ENCODE assay signal across 22 cellular contexts in genomic region chr16:572865-573650, GRCh38. TPM values are rescaled to one million over a fixed set of nuclear protein-coding genes. Genes with fewer than 3 reads are reported as not detected.
DNase-seq lines count a peak whose midpoint lies in the region; ATAC-seq and TF ChIP-seq lines count a peak whose summit lies in the region.
"Had no signal": no experiment of that assay in that cellular context is flagged by ENCODE, and none has a peak within 500 bp of the region (broad histone marks: within the 10 kb centered on the region; RNA-seq: fewer than 3 reads in every experiment).

No MANE protein-coding gene starts in this region.

- no peak overlapping the region for H3K4me3 ChIP-seq in BLaER1
- H3K4me3 ChIP-seq in GM23338 = no peak overlapping the region
- H3K4me3 ChIP-seq in NT2/D1 (ENCODE audit: insufficient read length, low read depth) = no peak overlapping the region
- no peak overlapping the region for H3K4me3 ChIP-seq in WERI-Rb-1 (ENCODE audit: low read depth, low read length)
- no peak overlapping the region for H3K4me3 ChIP-seq in Karpas-422 (ENCODE audit: low read length)
- H3K4me3 ChIP-seq: A549 had no signal

- TF ChIP-seq CTCF in GM23338 (conservative IDR thresholded peaks at IDR 0.05; ENCODE audit: low read depth in 2 of 2) (no peak), WERI-Rb-1 (IDR thresholded peaks at IDR 0.05; ENCODE audit: low read depth, low read length) (no peak)

- H3K36me3 ChIP-seq in BLaER1 (peaks cover 46% of the 10 kb centered on the region), GM23338 (ENCODE audit: insufficient read depth) (no peaks in the 10 kb centered on the region), NT2/D1 (ENCODE audit: insufficient read depth, insufficient read length, low read length) (peaks cover 57% of the 10 kb centered on the region), WERI-Rb-1 (peaks cover 24% of the 10 kb centered on the region), Karpas-422 (ENCODE audit: insufficient read depth, low read length) (no peaks in the 10 kb centered on the region)

- peaks cover 8% of the 10 kb centered on the region for H3K79me2 ChIP-seq in GM23338 (replicated peaks; ENCODE audit: insufficient read depth)
- H3K79me2 ChIP-seq in Karpas-422 (ENCODE audit: low read length) = peaks cover 23% of the 10 kb centered on the region

- H3K9me2 ChIP-seq in GM23338 (ENCODE audit: insufficient read depth) (no peaks in the 10 kb centered on the region), Karpas-422 (replicated peaks; ENCODE audit: insufficient read depth, low read length) (no peaks in the 10 kb centered on the region)

- peak overlapping the region; percentile 22; the same call in 1 of the 2 replicates for H3K27ac ChIP-seq in BLaER1
- no peak overlapping the region for H3K27ac ChIP-seq in GM23338 (ENCODE audit: low read depth)
- peak overlapping the region; percentile 52 for H3K27ac ChIP-seq in WERI-Rb-1
- no peak overlapping the region for H3K27ac ChIP-seq in Karpas-422 (ENCODE audit: low read length)
- H3K27ac ChIP-seq: A549 had no signal

- no peak overlapping the region for H3K27ac Mint-ChIP-seq in GM23338
- H3K27ac Mint-ChIP-seq: CD14-positive monocyte had no signal

- no peaks in the 10 kb centered on the region; the same call in 2 of the 3 replicates for H3K36me3 Mint-ChIP-seq in GM23338 (ENCODE audit: low read depth)

- peaks cover 78% of the 10 kb centered on the region for H3K4me1 ChIP-seq in BLaER1
- H3K4me1 ChIP-seq in GM23338 (ENCODE audit: insufficient read depth) = peaks cover 6% of the 10 kb centered on the region; the same call in 1 of the 2 replicates
- peaks cover 19% of the 10 kb centered on the region for H3K4me1 ChIP-seq in NT2/D1 (ENCODE audit: insufficient read depth, insufficient read length)
- peaks cover 44% of the 10 kb centered on the region for H3K4me1 ChIP-seq in Karpas-422 (ENCODE audit: low read length)

- DNase-seq in GM23338 (ENCODE audit: low spot score) (no peak), NT2/D1 (ENCODE audit: low read depth, low spot score) (no peak), WERI-Rb-1 (peak; percentile 63), NCI-H146 treated with DMSO at 0.1 percent for 48 hours (lab: John Stamatoyannopoulos, UW; ENCODE audit: unreplicated experiment) (no peak), Karpas-422 (no peak), cerebellar cortex (ENCODE audit: low spot score) (no peak), Ammon's horn (ENCODE audit: low spot score) (no peak)
- DNase-seq: 8988T; ACHN; AML-193; CD4-positive, alpha-beta T cell; CD8-positive, alpha-beta memory T cell; DMS 273 treated with DMSO at 0.1 percent for 48 hours; DMS79; EL; GF-D8; H7; HCEC 1CT had no signal

- peak overlapping the region; percentile 50; the same call in 2 of the 3 replicates for H3K4me3 Mint-ChIP-seq in GM23338
- H3K4me3 Mint-ChIP-seq: CD14-positive monocyte; CD4-positive, alpha-beta T cell had no signal

- H3K9me3 ChIP-seq in BLaER1 (no peaks in the 10 kb centered on the region), NT2/D1 (ENCODE audit: insufficient read depth, low read length) (no peaks in the 10 kb centered on the region), WERI-Rb-1 (ENCODE audit: severe bottlenecking) (no peaks in the 10 kb centered on the region), Karpas-422 (ENCODE audit: low read length) (no peaks in the 10 kb centered on the region)
- H3K9me3 ChIP-seq: A549 had no signal

- H3F3A ChIP-seq in GM23338 (replicated peaks; ENCODE audit: low read depth) = peaks cover 14% of the 10 kb centered on the region; the same call in 1 of the 2 replicates

- H4K20me1 ChIP-seq in BLaER1 (peaks cover 61% of the 10 kb centered on the region), GM23338 (replicated peaks; ENCODE audit: insufficient read depth) (no peaks in the 10 kb centered on the region), Karpas-422 (ENCODE audit: insufficient read depth, low read depth, low read length) (no peaks in the 10 kb centered on the region)

- H3K9ac ChIP-seq in BLaER1 (no peak overlapping the region), NT2/D1 (ENCODE audit: insufficient read length, low read depth) (peak overlapping the region; percentile 56), Karpas-422 (ENCODE audit: low read length) (no peak overlapping the region)

- H3K27me3 ChIP-seq in BLaER1 (no peaks in the 10 kb centered on the region), GM23338 (ENCODE audit: insufficient read depth) (no peaks in the 10 kb centered on the region), NT2/D1 (ENCODE audit: insufficient read depth, insufficient read length) (no peaks in the 10 kb centered on the region), WERI-Rb-1 (ENCODE audit: insufficient read depth, low read depth, severe bottlenecking) (no peaks in the 10 kb centered on the region), Karpas-422 (ENCODE audit: low read length) (no peaks in the 10 kb centered on the region)

- H3K4me2 ChIP-seq in BLaER1 (no peak overlapping the region), GM23338 (no peak overlapping the region), Karpas-422 (ENCODE audit: low read depth, low read length, poor library complexity, severe bottlenecking) (no peak overlapping the region)
- H3K4me2 ChIP-seq: A549 had no signal

- peaks cover 11% of the 10 kb centered on the region for H3K4me1 Mint-ChIP-seq in GM23338

- H2AFZ ChIP-seq in GM23338 (no peak overlapping the region), Karpas-422 (ENCODE audit: low read length) (no peak overlapping the region)

- no peak for ATAC-seq in GM23338
- ATAC-seq: A549 had no signal

- peaks cover 7% of the 10 kb centered on the region for H3K27me3 Mint-ChIP-seq in GM23338 (ENCODE audit: insufficient read depth, low read depth, poor library complexity)
- H3K27me3 Mint-ChIP-seq: CD4-positive, alpha-beta T cell; CD8-positive, alpha-beta memory T cell had no signal

- no peaks in the 10 kb centered on the region for H3K9me3 Mint-ChIP-seq in GM23338
- H3K9me3 Mint-ChIP-seq: CD4-positive, alpha-beta T cell had no signal

TF ChIP-seq in GM23338, 12 proteins besides CTCF, POLR2A, EP300 and RAD21 (continues in another document):
- TF ChIP-seq CREB1 (CRISPR knock-in tag; IDR thresholded peaks at IDR 0.05; ENCODE audit: low read depth) (no peak), REST (IDR thresholded peaks at IDR 0.05; ENCODE audit: unreplicated experiment) (no peak), JUNB (IDR thresholded peaks at IDR 0.05; ENCODE audit: unreplicated experiment) (no peak), ETS1 (IDR thresholded peaks at IDR 0.05) (no peak), POLR2AphosphoS5 (IDR thresholded peaks at IDR 0.05; ENCODE audit: low read depth) (no peak; the same call in 1 of the 2 replicates), STAT1 (IDR thresholded peaks at IDR 0.05; ENCODE audit: unreplicated experiment) (no peak)

RNA-seq across cellular contexts. Expression of gene PIGQ, which starts 3.3 kb away (rescaled TPM):
- total RNA-seq in GM23338 (2014; rRNA removed; shearing (Covaris generic)) = 49.9 and 62.3 TPM in 2 replicates
- 28.0 and 30.2 TPM in 2 replicates for polyA plus RNA-seq in GM23338 (2016; fragmentation: Nextera tagmentation; extraction: Ambion mirVana)
- 35.7 and 64.3 TPM in 2 replicates for total RNA-seq in Karpas-422 (2014; rRNA removed; shearing (Covaris generic); ENCODE audit: low replicate concordance)

RNA-seq across cellular contexts. Expression of gene NHLRC4, which starts 6.3 kb away (rescaled TPM):
- 0.80 TPM in 1 of 2 replicates, not detected in the other for total RNA-seq in GM23338 (2014; rRNA removed; shearing (Covaris generic))
- polyA plus RNA-seq in GM23338 (2016; fragmentation: Nextera tagmentation; extraction: Ambion mirVana) = 0.14 and 0.47 TPM in 2 replicates
- total RNA-seq in Karpas-422 (2014; rRNA removed; shearing (Covaris generic); ENCODE audit: low replicate concordance) = 3.7 and 5.9 TPM in 2 replicates

RNA-seq across cellular contexts. Expression of gene PRR35, which starts 12.9 kb away (rescaled TPM):
- total RNA-seq in GM23338 (2014; rRNA removed; shearing (Covaris generic)) = 1.1 and 1.4 TPM in 2 replicates
- polyA plus RNA-seq in GM23338 (2016; fragmentation: Nextera tagmentation; extraction: Ambion mirVana) = 0.32 and 0.63 TPM in 2 replicates
- total RNA-seq in Karpas-422 (2014; rRNA removed; shearing (Covaris generic); ENCODE audit: low replicate concordance) = not detected in 2 replicates
- total RNA-seq: CD4-positive, alpha-beta T cell; CD8-positive, alpha-beta memory T cell had no signal
- polyA plus RNA-seq: BJ; CD14-positive monocyte; CD8-positive, alpha-beta memory T cell had no signal

RNA-seq across cellular contexts. Expression of gene RAB40C, which starts 16.8 kb away (rescaled TPM):
- total RNA-seq in GM23338 (2014; rRNA removed; shearing (Covaris generic)) = 24.2 and 24.6 TPM in 2 replicates
- polyA plus RNA-seq in GM23338 (2016; fragmentation: Nextera tagmentation; extraction: Ambion mirVana) = 11.2 and 12.0 TPM in 2 replicates
- total RNA-seq in Karpas-422 (2014; rRNA removed; shearing (Covaris generic); ENCODE audit: low replicate concordance) = 5.9 and 11.3 TPM in 2 replicates

RNA-seq across cellular contexts. Expression of gene CAPN15, which starts 45.5 kb away (rescaled TPM):
- total RNA-seq in GM23338 (2014; rRNA removed; shearing (Covaris generic)) = 142 and 164 TPM in 2 replicates
- 27.3 and 30.7 TPM in 2 replicates for polyA plus RNA-seq in GM23338 (2016; fragmentation: Nextera tagmentation; extraction: Ambion mirVana)
- 26.7 and 51.3 TPM in 2 replicates for total RNA-seq in Karpas-422 (2014; rRNA removed; shearing (Covaris generic); ENCODE audit: low replicate concordance)

Comparison
In these comparisons a context has a peak if more than half of its experiments do, and no peak if none do; other contexts are left out.
1. H3K27ac ChIP-seq: peak in BLaER1 (single experiment) and WERI-Rb-1 (single experiment); none in GM23338 (single experiment) and Karpas-422 (single experiment).